8 cellular contexts compared by ENCODE assay signal in genomic region chr1:44594871-44595735, GRCh38.
A peak's percentile ranks its signal among the peaks of the same experiment; 100 is the strongest.
DNase-seq lines count a peak whose midpoint lies in the region; ATAC-seq, FAIRE-seq and TF ChIP-seq lines count a peak whose summit lies in the region.

No MANE protein-coding gene starts in this region.

- ATAC-seq in GM21825 (IDR thresholded peaks at IDR 0.05; ENCODE audit: unreplicated experiment) (peak; percentile 50), left colon (peak; percentile 98), HG03095 (IDR thresholded peaks at IDR 0.05; ENCODE audit: unreplicated experiment) (no peak)

- no peaks in the 10 kb centered on the region for H3K36me3 ChIP-seq in bronchial epithelial cell (ENCODE audit: control insufficient read depth, insufficient read depth, low read length)

- peak; percentile 95 for TF ChIP-seq CTCF in bronchial epithelial cell (IDR thresholded peaks at IDR 0.05; ENCODE audit: insufficient read depth, low read length, severe bottlenecking)

- peak; percentile 78 for DNase-seq in CD1c-positive myeloid dendritic cell (ENCODE audit: extremely low spot score)
- DNase-seq in NCI-H2029 (lab: John Stamatoyannopoulos, UW): peak; percentile 59
- peak; percentile 61 for DNase-seq in activated CD4-positive, CD25-positive, alpha-beta regulatory T cell treated with anti-CD3 and anti-CD28 coated beads, Interleukin-2, amount 50 U/mL, for 16 hours (ENCODE audit: low read depth, low spot score)
- peak; percentile 25 for DNase-seq in bronchial epithelial cell (ENCODE audit: low read depth)
- DNase-seq in left colon: peak; percentile 65 to 89
- DNase-seq in stimulated activated CD4-positive, alpha-beta T cell treated with anti-CD3 and anti-CD28 coated beads, Interleukin-2, amount 100 ng/mL, for 48 hours: peak; percentile 87

- H3K27me3 ChIP-seq in bronchial epithelial cell (ENCODE audit: control insufficient read depth, insufficient read depth, low read length): peaks cover 13% of the 10 kb centered on the region

- no peak overlapping the region for H3K4me3 ChIP-seq in bronchial epithelial cell (ENCODE audit: low read depth, low read length)

- no peak for FAIRE-seq in bronchial epithelial cell (lab: Jason Lieb, UNC)

- intact Hi-C loops in left colon (cut with DNase I, micrococcal nuclease): loop anchor here in 1 of 2 donors (5.0 to 10.0 kb wide), 2 partner anchors 218 to 380 kb away; partner anchors contain the start of gene DMAP1

Comparison
In these comparisons a context has a peak if more than half of its experiments do, and no peak if none do; other contexts are left out.
1. DNase-seq: peak in every context shown above with its lines; median percentile 87 in stimulated activated CD4-positive, alpha-beta T cell treated with anti-CD3 and anti-CD28 coated beads, Interleukin-2, amount 100 ng/mL, for 48 hours; 78 in CD1c-positive myeloid dendritic cell; 77 in left colon; 61 in activated CD4-positive, CD25-positive, alpha-beta regulatory T cell treated with anti-CD3 and anti-CD28 coated beads, Interleukin-2, amount 50 U/mL, for 16 hours; 59 in NCI-H2029; 25 in bronchial epithelial cell.